Comparison of ENCODE assay signal across 7 cellular contexts in the genomic region with DNA sequence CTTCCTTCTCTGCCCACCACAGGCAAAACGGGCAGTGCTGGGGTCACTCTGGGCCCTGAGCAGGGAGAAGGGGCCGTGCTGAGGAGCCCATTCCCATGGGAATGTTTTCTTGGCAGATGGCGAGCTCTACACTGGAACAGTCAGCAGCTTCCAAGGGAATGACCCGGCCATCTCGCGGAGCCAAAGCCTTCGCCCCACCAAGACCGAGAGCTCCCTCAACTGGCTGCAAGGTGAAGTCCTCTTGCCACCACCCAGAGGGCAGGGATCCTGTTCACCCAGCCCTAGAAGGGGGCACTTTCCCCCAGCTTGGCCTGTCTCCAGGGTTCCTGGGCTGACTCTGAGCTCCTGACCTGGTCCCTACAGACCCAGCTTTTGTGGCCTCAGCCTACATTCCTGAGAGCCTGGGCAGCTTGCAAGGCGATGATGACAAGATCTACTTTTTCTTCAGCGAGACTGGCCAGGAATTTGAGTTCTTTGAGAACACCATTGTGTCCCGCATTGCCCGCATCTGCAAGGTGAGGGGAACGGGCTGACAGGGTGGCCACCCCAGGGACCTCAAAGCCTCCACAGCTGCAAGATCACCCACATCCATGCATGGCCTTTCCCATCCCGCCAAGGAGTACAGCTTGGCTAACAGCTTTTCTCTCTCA. TPM values are rescaled to one million over a fixed set of nuclear protein-coding genes. Genes with fewer than 3 reads are reported as not detected.
DNase-seq lines count a peak whose midpoint lies in the region; ATAC-seq, FAIRE-seq and TF ChIP-seq lines count a peak whose summit lies in the region.

No MANE protein-coding gene starts in this region.

- H3K9me3 ChIP-seq in HepG2 (ENCODE audit: low read length) = no peaks in the 10 kb centered on the region

- H4K20me1 ChIP-seq in HepG2 (ENCODE audit: insufficient read depth, low read length) = no peaks in the 10 kb centered on the region

- H3K4me3 ChIP-seq in coronary artery (no peak overlapping the region), HepG2 (replicated peaks in 1 of 3; ENCODE audit: insufficient read depth in 1 of 3, low read depth in 2 of 3, low read length in 3 of 3) (no peak overlapping the region)

- 72% methylated on average over 8 of the region's 14 CpGs for WGBS in HepG2 (ENCODE audit: low lambda C conversion rate)

- DNase-seq in EL (peak; percentile 74), HUDEP-2 (lab: John Stamatoyannopoulos, UW; ENCODE audit: unreplicated experiment in 76 of 76) (peak in 54 of 76 experiments; percentile 8 to 72 (median 46)), RCC 7860 (ENCODE audit: low spot score) (peak; percentile 84), coronary artery (ENCODE audit: low spot score) (peak; percentile 90), HepG2 (ENCODE audit: low spot score) (peak; percentile 67)

- CTCF ChIA-PET in HepG2 (lab: Yijun Ruan, JAX; ENCODE audit: low intra/inter-chr PET ratio, low total read pairs) = interaction anchor here (4.1 kb wide), 1 partner anchor 78 kb away, joined by 41 read pairs; no protein-coding TSS in a partner anchor

- peaks cover 13 to 34% of the 10 kb centered on the region in 2 experiments for H3K36me3 ChIP-seq in HepG2 (replicated peaks in 1 of 2; ENCODE audit: control insufficient read depth in 1 of 2, insufficient read depth in 2 of 2, low read length in 2 of 2)

- in situ Hi-C loops in HepG2 (cut with HindIII; ENCODE audit: extremely low pct_ligation_motif_present, low pct_unique_long_range_greater_than_20kb) = no loop called here

- FAIRE-seq in RCC 7860 (lab: Jason Lieb, UNC) (peak; percentile 81), HepG2 (lab: Jason Lieb, UNC) (peak; percentile 86)

- POLR2A ChIA-PET in HepG2 (lab: Yijun Ruan, JAX) = interaction anchor here (1.1 kb wide), 1 partner anchor 20 kb away, joined by 3 read pairs; a partner anchor contains a TSS

- TF ChIP-seq POLR2A in HepG2 (IDR thresholded peaks at IDR 0.05; ENCODE audit: insufficient read depth in 1 of 2, low read depth in 2 of 2, low read length in 2 of 2) = no peak

- H3K4me1 ChIP-seq in HepG2 (ENCODE audit: insufficient read depth, low read length) = no peaks in the 10 kb centered on the region

- BruUV-seq in HepG2 (replicated peaks; lab: Mats Ljungman, UMichigan) = no TSS peak

- H3K4me2 ChIP-seq in HepG2 (ENCODE audit: low read depth, low read length) = no peak overlapping the region

- intact Hi-C loops in HepG2 (cut with micrococcal nuclease; ENCODE audit: unreplicated experiment) = loop anchor here (2.0 kb wide), 1 partner anchor 21 kb away; a partner anchor contains a TSS

- TF ChIP-seq EP300 in HepG2 (IDR thresholded peaks at IDR 0.05; ENCODE audit: low read depth in 2 of 2, low read length in 2 of 2) (no peak), HepG2 (CRISPR knock-in tag; IDR thresholded peaks at IDR 0.05; ENCODE audit: borderline replicate concordance) (no peak)

- no peaks in the 10 kb centered on the region for H3K27me3 ChIP-seq in HepG2 (ENCODE audit: control insufficient read depth in 1 of 2, insufficient read depth in 2 of 2, low read length in 2 of 2)

- ATAC-seq in HepG2 (peak; percentile 91), GM18502 (IDR thresholded peaks at IDR 0.05; ENCODE audit: poor library complexity, unreplicated experiment) (no peak)

- peak overlapping the region; percentile 68 to 76 for H3K27ac ChIP-seq in coronary artery
- no peak overlapping the region for H3K27ac ChIP-seq in HepG2 (ENCODE audit: extremely low read length, insufficient read depth, low read length)
- peak overlapping the region; percentile 51 for H3K27ac ChIP-seq in temporal lobe (ENCODE audit: low read depth, low read length)

- H2AFZ ChIP-seq in HepG2 (ENCODE audit: low read length) = no peak overlapping the region

- TF ChIP-seq CTCF in coronary artery (IDR thresholded peaks at IDR 0.05) = peak; percentile 81
- peak; percentile 94 for TF ChIP-seq CTCF in HepG2 (CRISPR knock-in tag; IDR thresholded peaks at IDR 0.05)

- TF ChIP-seq RAD21 in HepG2 (CRISPR knock-in tag; IDR thresholded peaks at IDR 0.05) = peak; percentile 93

- H3K79me2 ChIP-seq in HepG2 (ENCODE audit: insufficient read depth, low read length) = no peaks in the 10 kb centered on the region

- no peak overlapping the region for H3K9ac ChIP-seq in HepG2 (ENCODE audit: insufficient read depth, low read depth, low read length)

RNA-seq across cellular contexts. Expression of a gene that starts 12.4 kb away (rescaled TPM):
- total RNA-seq in HepG2 (2016; rRNA removed; fragmentation: Illumina TruSeq; extraction: Trizol) = 38.7 and 52.4 TPM in 2 replicates
- 18.8 and 20.6 TPM in 2 replicates for total RNA-seq in HepG2 (2016; cell fraction: cytosol; rRNA removed; fragmentation: Illumina TruSeq; extraction: Trizol; ENCODE audit: low read depth)
- 43.1 and 52.3 TPM in 2 replicates for total RNA-seq in HepG2 (2016; cell fraction: insoluble cytoplasmic fraction; rRNA removed; fragmentation: Illumina TruSeq; extraction: Trizol)
- total RNA-seq in HepG2 (2016; cell fraction: membrane; rRNA removed; fragmentation: Illumina TruSeq; extraction: Trizol) = 30.4 and 35.8 TPM in 2 replicates
- 22.1 and 24.2 TPM in 2 replicates for total RNA-seq in HepG2 (2016; cell fraction: nucleus; rRNA removed; fragmentation: Illumina TruSeq; extraction: Trizol)
- polyA plus RNA-seq in HepG2 (2011; rRNA removed) = 72.7 and 73.6 TPM in 2 replicates
- polyA plus RNA-seq in HepG2 (2011; cell fraction: cytosol; rRNA removed) = 50.7 and 83.9 TPM in 2 replicates
- polyA plus RNA-seq in HepG2 (2011; cell fraction: nucleus; rRNA removed) = 47.6 and 49.0 TPM in 2 replicates
- polyA plus RNA-seq in HepG2 (2012) = 22.9 and 33.8 TPM in 2 replicates
- polyA plus RNA-seq in HepG2 (2016; cell fraction: cytosol; fragmentation: Illumina TruSeq; extraction: Trizol; ENCODE audit: low read depth) = 38.0 and 44.9 TPM in 2 replicates
- polyA plus RNA-seq in HepG2 (2016; cell fraction: insoluble cytoplasmic fraction; fragmentation: Illumina TruSeq; extraction: Trizol; ENCODE audit: low read depth) = 88.2 and 89.6 TPM in 2 replicates
- polyA plus RNA-seq in HepG2 (2016; cell fraction: membrane; fragmentation: Illumina TruSeq; extraction: Trizol; ENCODE audit: low read depth) = 44.3 and 53.1 TPM in 2 replicates
- 71.0 and 73.3 TPM in 2 replicates for polyA plus RNA-seq in HepG2 (2016; cell fraction: nucleus; fragmentation: Illumina TruSeq; extraction: Trizol; ENCODE audit: insufficient read depth, low read depth)
- polyA minus RNA-seq in HepG2 (2011; rRNA and poly(A)+ RNA removed; ENCODE audit: low replicate concordance) = 45.8 and 91.0 TPM in 2 replicates
- polyA minus RNA-seq in HepG2 (2011; cell fraction: cytosol; rRNA and poly(A)+ RNA removed) = 10.3 and 12.9 TPM in 2 replicates
- polyA minus RNA-seq in HepG2 (2011; cell fraction: nucleus; rRNA and poly(A)+ RNA removed) = 5.7 TPM in 2 replicates
- 3.4 TPM for total RNA-seq in temporal lobe

RNA-seq across cellular contexts. Expression of a gene that starts 12.6 kb away (rescaled TPM):
- total RNA-seq in HepG2 (2016; rRNA removed; fragmentation: Illumina TruSeq; extraction: Trizol) (4.3 and 5.0 TPM in 2 replicates), temporal lobe (4.4 TPM)
- 1.2 TPM in 2 replicates for total RNA-seq in HepG2 (2016; cell fraction: cytosol; rRNA removed; fragmentation: Illumina TruSeq; extraction: Trizol; ENCODE audit: low read depth)
- 5.0 and 6.6 TPM in 2 replicates for total RNA-seq in HepG2 (2016; cell fraction: insoluble cytoplasmic fraction; rRNA removed; fragmentation: Illumina TruSeq; extraction: Trizol)
- total RNA-seq in HepG2 (2016; cell fraction: membrane; rRNA removed; fragmentation: Illumina TruSeq; extraction: Trizol) = 2.4 and 2.8 TPM in 2 replicates
- total RNA-seq in HepG2 (2016; cell fraction: nucleus; rRNA removed; fragmentation: Illumina TruSeq; extraction: Trizol) = 4.7 and 4.8 TPM in 2 replicates
- 1.5 and 2.2 TPM in 2 replicates for polyA plus RNA-seq in HepG2 (2011; rRNA removed)
- 0.83 and 1.3 TPM in 2 replicates for polyA plus RNA-seq in HepG2 (2011; cell fraction: cytosol; rRNA removed)
- polyA plus RNA-seq in HepG2 (2011; cell fraction: nucleus; rRNA removed) = 6.5 and 7.4 TPM in 2 replicates
- polyA plus RNA-seq in HepG2 (2012) = 0.84 and 1.2 TPM in 2 replicates
- polyA plus RNA-seq in HepG2 (2016; cell fraction: cytosol; fragmentation: Illumina TruSeq; extraction: Trizol; ENCODE audit: low read depth) = 0.17 and 0.42 TPM in 2 replicates
- polyA plus RNA-seq in HepG2 (2016; cell fraction: insoluble cytoplasmic fraction; fragmentation: Illumina TruSeq; extraction: Trizol; ENCODE audit: low read depth) = 2.4 and 3.1 TPM in 2 replicates
- polyA plus RNA-seq in HepG2 (2016; cell fraction: membrane; fragmentation: Illumina TruSeq; extraction: Trizol; ENCODE audit: low read depth) = 0.72 and 0.86 TPM in 2 replicates
- 2.7 and 3.3 TPM in 2 replicates for polyA plus RNA-seq in HepG2 (2016; cell fraction: nucleus; fragmentation: Illumina TruSeq; extraction: Trizol; ENCODE audit: insufficient read depth, low read depth)
- 18.9 and 23.4 TPM in 2 replicates for polyA minus RNA-seq in HepG2 (2011; rRNA and poly(A)+ RNA removed; ENCODE audit: low replicate concordance)
- polyA minus RNA-seq in HepG2 (2011; cell fraction: cytosol; rRNA and poly(A)+ RNA removed) = 1.2 and 3.0 TPM in 2 replicates
- polyA minus RNA-seq in HepG2 (2011; cell fraction: nucleus; rRNA and poly(A)+ RNA removed) = 12.5 and 15.4 TPM in 2 replicates

RNA-seq across cellular contexts. Expression of a gene that starts 20.2 kb away (rescaled TPM):
- 1.3 and 2.1 TPM in 2 replicates for total RNA-seq in HepG2 (2016; rRNA removed; fragmentation: Illumina TruSeq; extraction: Trizol)
- 2.8 and 3.6 TPM in 2 replicates for total RNA-seq in HepG2 (2016; cell fraction: cytosol; rRNA removed; fragmentation: Illumina TruSeq; extraction: Trizol; ENCODE audit: low read depth)
- total RNA-seq in HepG2 (2016; cell fraction: insoluble cytoplasmic fraction; rRNA removed; fragmentation: Illumina TruSeq; extraction: Trizol) = 1.8 and 2.7 TPM in 2 replicates
- total RNA-seq in HepG2 (2016; cell fraction: membrane; rRNA removed; fragmentation: Illumina TruSeq; extraction: Trizol) = 1.5 and 1.8 TPM in 2 replicates
- 4.4 and 5.3 TPM in 2 replicates for total RNA-seq in HepG2 (2016; cell fraction: nucleus; rRNA removed; fragmentation: Illumina TruSeq; extraction: Trizol)
- polyA plus RNA-seq in HepG2 (2011; rRNA removed) = 17.0 and 31.8 TPM in 2 replicates
- polyA plus RNA-seq in HepG2 (2011; cell fraction: cytosol; rRNA removed) = 11.3 and 13.8 TPM in 2 replicates
- 63.8 and 71.1 TPM in 2 replicates for polyA plus RNA-seq in HepG2 (2011; cell fraction: nucleus; rRNA removed)
- 11.2 and 22.4 TPM in 2 replicates for polyA plus RNA-seq in HepG2 (2012)
- polyA plus RNA-seq in HepG2 (2016; cell fraction: cytosol; fragmentation: Illumina TruSeq; extraction: Trizol; ENCODE audit: low read depth) = 0.40 and 0.47 TPM in 2 replicates
- 2.0 and 2.2 TPM in 2 replicates for polyA plus RNA-seq in HepG2 (2016; cell fraction: insoluble cytoplasmic fraction; fragmentation: Illumina TruSeq; extraction: Trizol; ENCODE audit: low read depth)
- polyA plus RNA-seq in HepG2 (2016; cell fraction: membrane; fragmentation: Illumina TruSeq; extraction: Trizol; ENCODE audit: low read depth) = 0.70 and 1.2 TPM in 2 replicates
- 14.4 and 14.8 TPM in 2 replicates for polyA plus RNA-seq in HepG2 (2016; cell fraction: nucleus; fragmentation: Illumina TruSeq; extraction: Trizol; ENCODE audit: insufficient read depth, low read depth)
- 42.2 and 71.8 TPM in 2 replicates for polyA minus RNA-seq in HepG2 (2011; rRNA and poly(A)+ RNA removed; ENCODE audit: low replicate concordance)
- polyA minus RNA-seq in HepG2 (2011; cell fraction: cytosol; rRNA and poly(A)+ RNA removed) = 25.4 and 35.9 TPM in 2 replicates
- 35.4 and 39.4 TPM in 2 replicates for polyA minus RNA-seq in HepG2 (2011; cell fraction: nucleus; rRNA and poly(A)+ RNA removed)
- total RNA-seq in temporal lobe = 35.4 TPM

RNA-seq across cellular contexts. Expression of a gene that starts 28.0 kb away (rescaled TPM):
- total RNA-seq in HepG2 (2016; rRNA removed; fragmentation: Illumina TruSeq; extraction: Trizol) = 0.29 TPM in 1 of 2 replicates, not detected in the other
- total RNA-seq in HepG2 (2016; cell fraction: cytosol; rRNA removed; fragmentation: Illumina TruSeq; extraction: Trizol; ENCODE audit: low read depth) = 0.09 TPM in 1 of 2 replicates, not detected in the other
- total RNA-seq in HepG2 (2016; cell fraction: insoluble cytoplasmic fraction; rRNA removed; fragmentation: Illumina TruSeq; extraction: Trizol) = 0.11 TPM in 1 of 2 replicates, not detected in the other
- 0.21 TPM in 1 of 2 replicates, not detected in the other for total RNA-seq in HepG2 (2016; cell fraction: membrane; rRNA removed; fragmentation: Illumina TruSeq; extraction: Trizol)
- 0.25 TPM in 1 of 2 replicates, not detected in the other for total RNA-seq in HepG2 (2016; cell fraction: nucleus; rRNA removed; fragmentation: Illumina TruSeq; extraction: Trizol)
- 0.07 and 0.08 TPM in 2 replicates for polyA plus RNA-seq in HepG2 (2011; rRNA removed)
- 0.04 and 0.14 TPM in 2 replicates for polyA plus RNA-seq in HepG2 (2011; cell fraction: cytosol; rRNA removed)
- 0.21 and 0.51 TPM in 2 replicates for polyA plus RNA-seq in HepG2 (2011; cell fraction: nucleus; rRNA removed)
- not detected in 2 replicates for polyA plus RNA-seq in HepG2 (2012)
- not detected in 2 replicates for polyA plus RNA-seq in HepG2 (2016; cell fraction: cytosol; fragmentation: Illumina TruSeq; extraction: Trizol; ENCODE audit: low read depth)
- not detected in 2 replicates for polyA plus RNA-seq in HepG2 (2016; cell fraction: insoluble cytoplasmic fraction; fragmentation: Illumina TruSeq; extraction: Trizol; ENCODE audit: low read depth)
- polyA plus RNA-seq in HepG2 (2016; cell fraction: membrane; fragmentation: Illumina TruSeq; extraction: Trizol; ENCODE audit: low read depth) = 0.09 TPM in 1 of 2 replicates, not detected in the other
- 0.28 TPM in 1 of 2 replicates, not detected in the other for polyA plus RNA-seq in HepG2 (2016; cell fraction: nucleus; fragmentation: Illumina TruSeq; extraction: Trizol; ENCODE audit: insufficient read depth, low read depth)
- not detected in 2 replicates for polyA minus RNA-seq in HepG2 (2011; rRNA and poly(A)+ RNA removed; ENCODE audit: low replicate concordance)
- not detected in 2 replicates for polyA minus RNA-seq in HepG2 (2011; cell fraction: cytosol; rRNA and poly(A)+ RNA removed)
- polyA minus RNA-seq in HepG2 (2011; cell fraction: nucleus; rRNA and poly(A)+ RNA removed) = 0.26 TPM in 1 of 2 replicates, not detected in the other
- under 0.01 TPM for total RNA-seq in temporal lobe

RNA-seq across cellular contexts. Expression of a gene that starts 44.1 kb away (rescaled TPM):
- total RNA-seq in HepG2 (2016; rRNA removed; fragmentation: Illumina TruSeq; extraction: Trizol) (63.7 and 77.7 TPM in 2 replicates), temporal lobe (194 TPM)
- 11.5 and 13.8 TPM in 2 replicates for total RNA-seq in HepG2 (2016; cell fraction: cytosol; rRNA removed; fragmentation: Illumina TruSeq; extraction: Trizol; ENCODE audit: low read depth)
- 60.1 and 83.0 TPM in 2 replicates for total RNA-seq in HepG2 (2016; cell fraction: insoluble cytoplasmic fraction; rRNA removed; fragmentation: Illumina TruSeq; extraction: Trizol)
- total RNA-seq in HepG2 (2016; cell fraction: membrane; rRNA removed; fragmentation: Illumina TruSeq; extraction: Trizol) = 39.4 and 40.9 TPM in 2 replicates
- 26.7 and 28.3 TPM in 2 replicates for total RNA-seq in HepG2 (2016; cell fraction: nucleus; rRNA removed; fragmentation: Illumina TruSeq; extraction: Trizol)
- polyA plus RNA-seq in HepG2 (2011; rRNA removed) = 39.8 and 44.2 TPM in 2 replicates
- polyA plus RNA-seq in HepG2 (2011; cell fraction: cytosol; rRNA removed) = 31.8 and 47.0 TPM in 2 replicates
- polyA plus RNA-seq in HepG2 (2011; cell fraction: nucleus; rRNA removed) = 12.2 and 16.6 TPM in 2 replicates
- polyA plus RNA-seq in HepG2 (2012) = 42.4 and 48.2 TPM in 2 replicates
- 13.2 and 14.3 TPM in 2 replicates for polyA plus RNA-seq in HepG2 (2016; cell fraction: cytosol; fragmentation: Illumina TruSeq; extraction: Trizol; ENCODE audit: low read depth)
- 79.7 and 93.5 TPM in 2 replicates for polyA plus RNA-seq in HepG2 (2016; cell fraction: insoluble cytoplasmic fraction; fragmentation: Illumina TruSeq; extraction: Trizol; ENCODE audit: low read depth)
- 29.5 and 31.6 TPM in 2 replicates for polyA plus RNA-seq in HepG2 (2016; cell fraction: membrane; fragmentation: Illumina TruSeq; extraction: Trizol; ENCODE audit: low read depth)
- polyA plus RNA-seq in HepG2 (2016; cell fraction: nucleus; fragmentation: Illumina TruSeq; extraction: Trizol; ENCODE audit: insufficient read depth, low read depth) = 39.0 and 42.2 TPM in 2 replicates
- 32.4 and 58.8 TPM in 2 replicates for polyA minus RNA-seq in HepG2 (2011; rRNA and poly(A)+ RNA removed; ENCODE audit: low replicate concordance)
- polyA minus RNA-seq in HepG2 (2011; cell fraction: cytosol; rRNA and poly(A)+ RNA removed) = 15.7 and 19.1 TPM in 2 replicates
- 11.7 and 13.3 TPM in 2 replicates for polyA minus RNA-seq in HepG2 (2011; cell fraction: nucleus; rRNA and poly(A)+ RNA removed)
